8 cellular contexts compared by ENCODE assay signal in the genomic region with DNA sequence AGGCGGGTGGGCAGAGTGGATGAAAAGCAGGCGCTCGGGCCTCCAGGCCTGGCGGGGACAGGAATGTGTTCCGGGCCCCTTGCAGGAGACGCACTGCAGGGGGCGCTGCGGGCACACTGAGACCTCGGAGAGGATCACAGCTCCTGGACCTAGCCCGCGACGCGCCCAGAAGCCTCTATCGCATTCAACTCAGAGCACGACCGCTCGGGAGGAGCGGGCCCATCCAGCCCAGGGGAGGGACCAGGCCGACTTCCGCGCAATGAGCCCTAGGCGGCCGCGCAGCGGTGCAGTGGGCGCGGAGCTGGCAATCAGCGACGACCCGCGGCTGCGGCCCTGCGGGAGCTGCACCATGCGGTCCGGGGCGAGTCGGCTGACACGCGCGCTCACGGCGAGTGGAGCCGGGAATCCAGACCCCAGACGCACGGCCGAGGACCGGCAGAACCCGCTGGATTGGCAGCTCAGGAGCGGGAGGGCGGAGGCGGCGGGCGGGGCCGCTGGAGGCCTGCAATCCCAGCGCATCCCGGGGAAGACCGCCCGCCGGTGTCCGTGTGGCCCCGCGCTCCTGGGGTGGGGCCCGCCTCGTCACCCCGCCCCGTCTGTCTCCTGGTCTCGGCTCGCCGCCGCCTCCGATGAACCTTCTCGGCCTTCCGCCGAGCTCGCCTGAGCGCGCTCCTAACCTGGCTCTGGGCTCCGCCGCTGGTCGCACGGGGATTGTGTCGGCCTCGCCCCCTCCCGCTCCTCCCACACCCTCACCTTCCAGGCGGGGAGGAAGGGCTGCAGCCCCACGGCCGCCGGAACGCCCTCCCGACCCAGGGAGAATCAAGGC.
DNase-seq lines count a peak whose midpoint lies in the region; ATAC-seq and TF ChIP-seq lines count a peak whose summit lies in the region.

No MANE protein-coding gene starts in this region.

- DNase-seq in 8988T, result peak; percentile 93
- DNase-seq in NCI-H2029 (lab: John Stamatoyannopoulos, UW), result peak; percentile 72
- peak; percentile 93 for DNase-seq in T-helper 9 cell
- peak; percentile 98 for DNase-seq in astrocyte of the hippocampus (ENCODE audit: low read depth, low spot score)
- DNase-seq in hypothalamus (lab: John Stamatoyannopoulos, UW), result peak; percentile 42 to 97 (median 84)
- DNase-seq in retinal pigment epithelial cell (ENCODE audit: low read depth), result peak; percentile 73

- peak; percentile 85 for ATAC-seq in GM18511 (IDR thresholded peaks at IDR 0.05; ENCODE audit: unreplicated experiment)
- peak; percentile 92 for ATAC-seq in HG03025 (IDR thresholded peaks at IDR 0.05; ENCODE audit: low FRiP score, unreplicated experiment)

- peak overlapping the region; percentile 55 for H3K4me3 ChIP-seq in retinal pigment epithelial cell (ENCODE audit: low read length)

- TF ChIP-seq CTCF in retinal pigment epithelial cell (conservative IDR thresholded peaks at IDR 0.05; ENCODE audit: low read depth, low read length), result peak; percentile 85

Comparison
In these comparisons a context has a peak if more than half of its experiments do, and no peak if none do; other contexts are left out.
1. Peak in every context shown above with its lines: DNase-seq, ATAC-seq and H3K4me3 ChIP-seq.